Comparison of ENCODE assay signal across 22 cellular contexts in the genomic region with DNA sequence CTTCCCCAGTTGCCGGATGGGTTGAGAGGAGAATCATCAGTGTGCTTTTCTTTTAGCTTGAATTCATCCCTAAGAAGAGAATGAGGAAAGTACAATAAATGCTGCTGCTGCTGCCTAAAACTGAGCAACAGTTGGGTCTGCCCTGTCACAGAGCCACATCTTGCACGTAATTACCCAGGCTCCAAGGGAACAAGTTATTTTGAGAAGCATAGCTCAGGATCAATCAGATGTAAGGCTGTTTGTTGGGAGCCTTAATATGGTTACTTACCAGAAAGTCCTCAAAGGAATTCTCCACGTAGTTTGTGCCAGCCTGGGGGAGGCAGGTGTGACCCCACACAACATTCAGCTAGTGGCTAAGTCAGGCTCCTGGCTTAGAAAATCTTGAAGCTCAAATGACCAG. TPM values are rescaled to one million over a fixed set of nuclear protein-coding genes. Genes with fewer than 3 reads are reported as not detected.
"Had no signal": no experiment of that assay in that cellular context is flagged by ENCODE, and none has a peak within 500 bp of the region (broad histone marks: within the 10 kb centered on the region; RNA-seq: fewer than 3 reads in every experiment).

No MANE protein-coding gene starts in this region.

- H3K9me3 ChIP-seq: ovary, sigmoid colon, tibial nerve, uterus had no signal

- H3K36me3 Mint-ChIP-seq: naive thymus-derived CD4-positive, alpha-beta T cell; T-cell had no signal

- H3K4me1 ChIP-seq: tibial nerve, uterus had no signal

- H3K9me3 Mint-ChIP-seq: activated CD4-positive, alpha-beta T cell treated with anti-CD3 and anti-CD28 coated beads, Interleukin-2, amount 10 ng/mL, durations not matched to agents 24 days and 14 days; activated T-cell treated with anti-CD3 and anti-CD28 coated beads, Interleukin-2, amount 50 U/mL, for 4 hours; dendritic cell treated with granulocyte-macrophage colony-stimulating factor and Interleukin-4, amounts not matched to agents 40 ng/mL and 50 ng/mL, for 4 days; naive thymus-derived CD4-positive, alpha-beta T cell; T-cell had no signal

- H3K4me1 Mint-ChIP-seq: activated CD4-positive, alpha-beta T cell treated with anti-CD3 and anti-CD28 coated beads, Interleukin-2, amount 10 ng/mL, durations not matched to agents 24 days and 14 days; naive thymus-derived CD4-positive, alpha-beta T cell; T-cell had no signal

- H3K4me3 ChIP-seq: ovary, sigmoid colon, tibial nerve, uterus had no signal

- H3K27me3 ChIP-seq: ovary, tibial nerve, uterus had no signal

- DNase-seq: activated CD4-positive, alpha-beta T cell treated with anti-CD3 and anti-CD28 coated beads, Interleukin-2, amount 10 ng/mL, durations not matched to agents 24 days and 14 days; activated CD8-positive, alpha-beta memory T cell treated with anti-CD3 and anti-CD28 coated beads, Interleukin-2, amount 50 U/mL, for 4 hours; activated effector memory CD4-positive, alpha-beta T cell treated with Interleukin-2 at 50 U/mL for 16 hours; activated naive CD4-positive, alpha-beta T cell treated with anti-CD3 and anti-CD28 coated beads, Interleukin-2, amount 50 U/mL, for 16 hours; activated T-cell treated with anti-CD3 and anti-CD28 coated beads, Interleukin-2, amount 50 U/mL, for 4 hours; aorta; foreskin fibroblast; islet precursor cell; mammary epithelial cell; naive thymus-derived CD4-positive, alpha-beta T cell; ovary; sigmoid colon; stimulated activated CD4-positive, alpha-beta T cell treated with anti-CD3 and anti-CD28 coated beads, Interleukin-12 subunit alpha, Interleukin-12 subunit beta, amount 100 ng/mL, for 4 hours; stimulated activated CD4-positive, alpha-beta T cell treated with anti-CD3 and anti-CD28 coated beads, Interleukin-1b, Interleukin-23, amount 100 ng/mL, for 48 hours; stimulated activated CD8-positive, alpha-beta memory T cell treated with anti-CD3 and anti-CD28 coated beads, Interleukin-4, amount 100 ng/mL, for 48 hours; stimulated activated naive CD4-positive, alpha-beta T cell; T-cell; uterus had no signal

- H3K27ac ChIP-seq: ovary, tibial nerve, uterus had no signal

- ATAC-seq: activated T-cell treated with anti-CD3 and anti-CD28 coated beads, Interleukin-2, amount 50 U/mL, for 4 hours; left lobe of liver; naive thymus-derived CD4-positive, alpha-beta T cell; SK-N-SH treated with all-trans-retinoic acid at 6 μM for 48 hours; T-cell had no signal

- H3K27ac Mint-ChIP-seq: activated CD4-positive, alpha-beta T cell treated with anti-CD3 and anti-CD28 coated beads, Interleukin-2, amount 10 ng/mL, durations not matched to agents 24 days and 14 days; dendritic cell treated with granulocyte-macrophage colony-stimulating factor and Interleukin-4, amounts not matched to agents 40 ng/mL and 50 ng/mL, for 4 days; T-cell had no signal

- H3K4me3 Mint-ChIP-seq: activated CD4-positive, alpha-beta T cell treated with anti-CD3 and anti-CD28 coated beads, Interleukin-2, amount 10 ng/mL, durations not matched to agents 24 days and 14 days; activated T-cell treated with anti-CD3 and anti-CD28 coated beads, Interleukin-2, amount 50 U/mL, for 4 hours; dendritic cell treated with granulocyte-macrophage colony-stimulating factor and Interleukin-4, amounts not matched to agents 40 ng/mL and 50 ng/mL, for 4 days; naive thymus-derived CD4-positive, alpha-beta T cell; T-cell had no signal

- H3K36me3 ChIP-seq: ovary, sigmoid colon, tibial nerve, uterus had no signal

RNA-seq across cellular contexts. Expression of a gene that starts 16.7 kb away (rescaled TPM):
- total RNA-seq: left lobe of liver; naive thymus-derived CD4-positive, alpha-beta T cell had no signal
